Comparison of ENCODE assay signal across 23 cellular contexts in genomic region chr3:183710231-183710630, GRCh38.
"Had no signal": no experiment of that assay in that cellular context is flagged by ENCODE, and none has a peak within 500 bp of the region (broad histone marks: within the 10 kb centered on the region; RNA-seq: fewer than 3 reads in every experiment).

No MANE protein-coding gene starts in this region.

- DNase-seq: activated CD4-positive, alpha-beta T cell treated with anti-CD3 and anti-CD28 coated beads, Interleukin-2, amount 10 ng/mL, durations not matched to agents 24 days and 14 days; activated CD8-positive, alpha-beta memory T cell treated with anti-CD3 and anti-CD28 coated beads, Interleukin-2, amount 50 U/mL, for 4 hours; activated CD8-positive, alpha-beta T cell treated with anti-CD3 and anti-CD28 coated beads, Interleukin-2, amount 10 ng/mL, durations not matched to agents 7 days and 5 days; activated gamma-delta T cell; activated T-cell treated with anti-CD3 and anti-CD28 coated beads, Interleukin-2, amount 50 U/mL, for 48 hours; amniotic stem cell; brain microvascular endothelial cell; cortex of kidney; effector memory CD8-positive, alpha-beta T cell; islet precursor cell; naive B cell; ovary; T-helper 1 cell; T1000; tibial artery had no signal

- H3K9me3 ChIP-seq: ovary, tibial artery had no signal

- H3K27me3 Mint-ChIP-seq: activated CD4-positive, alpha-beta T cell treated with anti-CD3 and anti-CD28 coated beads, Interleukin-2, amount 10 ng/mL, durations not matched to agents 24 days and 14 days; activated naive CD8-positive, alpha-beta T cell; central memory CD8-positive, alpha-beta T cell; effector memory CD8-positive, alpha-beta T cell; naive B cell; stimulated activated memory B cell treated with anti-CD40 and anti-IgM and Interleukin-4, amounts not matched to agents 10 μg/mL and 1 μg/mL and 100 μg/mL, for 72 hours had no signal

- H3K27ac Mint-ChIP-seq: activated CD4-positive, alpha-beta T cell treated with anti-CD3 and anti-CD28 coated beads, Interleukin-2, amount 10 ng/mL, durations not matched to agents 24 days and 14 days; activated CD8-positive, alpha-beta T cell treated with anti-CD3 and anti-CD28 coated beads, Interleukin-2, amount 10 ng/mL, durations not matched to agents 7 days and 5 days; activated naive CD8-positive, alpha-beta T cell; neural progenitor cell; stimulated activated memory B cell treated with anti-CD40 and anti-IgM and Interleukin-4, amounts not matched to agents 10 μg/mL and 1 μg/mL and 100 μg/mL, for 72 hours had no signal

- H3K27me3 ChIP-seq: brain microvascular endothelial cell, neural progenitor cell, ovary, tibial artery had no signal

- H3K9ac ChIP-seq: neural progenitor cell had no signal

- H2AFZ ChIP-seq: neural progenitor cell had no signal

- H3K4me2 ChIP-seq: neural progenitor cell had no signal

- ATAC-seq: activated CD8-positive, alpha-beta T cell treated with anti-CD3 and anti-CD28 coated beads, Interleukin-2, amount 10 ng/mL, durations not matched to agents 7 days and 5 days; effector memory CD8-positive, alpha-beta T cell; left lobe of liver; stimulated activated memory B cell treated with anti-CD40 and anti-IgM and Interleukin-4, amounts not matched to agents 10 μg/mL and 1 μg/mL and 100 μg/mL, for 72 hours had no signal

- H3K4me3 Mint-ChIP-seq: activated CD4-positive, alpha-beta T cell treated with anti-CD3 and anti-CD28 coated beads, Interleukin-2, amount 10 ng/mL, durations not matched to agents 24 days and 14 days; activated CD8-positive, alpha-beta T cell treated with anti-CD3 and anti-CD28 coated beads, Interleukin-2, amount 10 ng/mL, durations not matched to agents 7 days and 5 days; activated naive CD8-positive, alpha-beta T cell; central memory CD8-positive, alpha-beta T cell; effector memory CD8-positive, alpha-beta T cell; naive B cell; neural progenitor cell; stimulated activated memory B cell treated with anti-CD40 and anti-IgM and Interleukin-4, amounts not matched to agents 10 μg/mL and 1 μg/mL and 100 μg/mL, for 72 hours had no signal

- H3K36me3 ChIP-seq: ovary, tibial artery had no signal

- H3K27ac ChIP-seq: brain microvascular endothelial cell, epithelial cell of prostate, neural progenitor cell, ovary, tibial artery, VCaP had no signal

- FAIRE-seq: urothelium cell line had no signal

- H3K9me3 Mint-ChIP-seq: activated CD4-positive, alpha-beta T cell treated with anti-CD3 and anti-CD28 coated beads, Interleukin-2, amount 10 ng/mL, durations not matched to agents 24 days and 14 days; central memory CD8-positive, alpha-beta T cell; effector memory CD8-positive, alpha-beta T cell; stimulated activated memory B cell treated with anti-CD40 and anti-IgM and Interleukin-4, amounts not matched to agents 10 μg/mL and 1 μg/mL and 100 μg/mL, for 72 hours had no signal

- H3K4me3 ChIP-seq: neural progenitor cell, ovary, tibial artery had no signal

- H3K4me1 ChIP-seq: neural progenitor cell, tibial artery had no signal

- H3K4me1 Mint-ChIP-seq: central memory CD8-positive, alpha-beta T cell; neural progenitor cell had no signal
